In the genomic region with DNA sequence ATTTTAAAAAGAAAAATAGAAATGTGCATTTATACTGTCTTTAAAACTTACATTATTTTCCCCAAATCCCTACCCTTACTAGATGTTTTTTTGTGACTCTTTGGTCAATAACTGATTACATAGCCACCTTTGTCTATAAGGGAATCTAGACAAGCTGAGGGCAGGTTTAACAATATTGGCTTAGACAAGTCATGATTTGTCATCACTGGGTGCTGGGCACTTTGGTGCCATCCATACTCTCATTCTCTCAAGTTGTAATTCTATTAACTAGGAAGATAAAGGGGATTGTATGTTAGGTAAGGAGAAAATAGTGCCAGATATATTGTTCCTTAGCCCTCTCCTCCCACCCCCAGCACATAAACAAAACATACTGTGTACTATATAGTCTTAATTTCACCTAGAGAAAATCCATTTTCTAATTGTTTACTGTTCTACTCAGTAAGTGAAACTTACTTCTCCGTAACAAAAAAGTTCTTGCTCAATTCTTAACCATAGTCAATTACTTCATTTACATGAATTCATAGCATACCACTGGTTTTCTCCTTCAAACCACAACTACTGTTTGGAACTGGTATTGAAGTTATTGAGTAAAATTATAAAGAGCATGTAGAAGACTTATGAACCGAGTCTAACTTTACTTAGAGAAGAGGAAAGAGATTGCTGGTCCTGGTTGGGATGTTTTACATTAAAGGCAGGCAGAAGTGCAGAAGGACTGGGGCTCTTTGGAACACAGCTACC, we compare ENCODE assay signal across 18 cellular contexts.
DNase-seq lines count a peak whose midpoint lies in the region; ATAC-seq and TF ChIP-seq lines count a peak whose summit lies in the region.
"Had no signal": no experiment of that assay in that cellular context is flagged by ENCODE, and none has a peak within 500 bp of the region (broad histone marks: within the 10 kb centered on the region; RNA-seq: fewer than 3 reads in every experiment).

No MANE protein-coding gene starts in this region.

- intact Hi-C loops in mammary epithelial cell (cut with micrococcal nuclease) (no loop called here), ovary (cut with DNase I) (no loop called here)

- H3K4me1 ChIP-seq in mammary epithelial cell (ENCODE audit: insufficient read depth, low read length) (no peaks in the 10 kb centered on the region), ovary (ENCODE audit: insufficient read depth) (no peaks in the 10 kb centered on the region)

- TF ChIP-seq CTCF in mammary epithelial cell (conservative IDR thresholded peaks at IDR 0.05 in 1 of 2, IDR thresholded peaks at IDR 0.05 in 1 of 2; ENCODE audit: extremely low read depth in 1 of 2, insufficient read depth in 1 of 2, low read depth in 1 of 2, low read length in 2 of 2) (no peak), ovary (IDR thresholded peaks at IDR 0.05) (no peak)

- H3K27me3 ChIP-seq in mammary epithelial cell (ENCODE audit: insufficient read depth, low read length) (no peaks in the 10 kb centered on the region), ovary (no peaks in the 10 kb centered on the region)

- H3K9me3 ChIP-seq in mammary epithelial cell (replicated peaks; ENCODE audit: insufficient read depth, low read length) (peaks cover 2% of the 10 kb centered on the region), ovary (no peaks in the 10 kb centered on the region)

- no peak overlapping the region for H3K27ac ChIP-seq in mammary epithelial cell (ENCODE audit: insufficient read depth, low read depth, low read length)
- no peak overlapping the region for H3K27ac ChIP-seq in ovary

- TF ChIP-seq EP300 in ovary (IDR thresholded peaks at IDR 0.05): no peak

- H3K4me3 ChIP-seq in mammary epithelial cell (replicated peaks in 1 of 3; ENCODE audit: insufficient read depth in 1 of 3, low read depth in 2 of 3, low read length in 3 of 3) (no peak overlapping the region), ovary (no peak overlapping the region)

- CTCF ChIA-PET in mammary epithelial cell (lab: Charles Lee; ENCODE audit: low non-redundant PET): no interaction called here

- H2AFZ ChIP-seq in mammary epithelial cell (ENCODE audit: low read depth, low read length): no peak overlapping the region

- no peak for ATAC-seq in GM19452 (IDR thresholded peaks at IDR 0.05; ENCODE audit: unreplicated experiment)

- no peak overlapping the region for H3K9ac ChIP-seq in mammary epithelial cell (ENCODE audit: insufficient read depth, low read length)

- TF ChIP-seq POLR2A in ovary (IDR thresholded peaks at IDR 0.05): no peak

- no peaks in the 10 kb centered on the region for H4K20me1 ChIP-seq in mammary epithelial cell (ENCODE audit: insufficient read depth, low read length)

- dilution Hi-C loops in mammary epithelial cell (cut with HindIII; ENCODE audit: low sequenced_read_pairs): no loop called here

- 15% methylated on average over 2 of the region's 2 CpGs for WGBS in mammary epithelial cell (ENCODE audit: low coverage, missing lambda C conversion rate)
- 69 to 82% (median 75%) methylated on average over 2 of the region's 2 CpGs for WGBS in ovary, 3 donors

- DNase-seq in A172 (ENCODE audit: low spot score) (peak; percentile 9), LHCN-M2 (ENCODE audit: low read depth) (peak; percentile 62), mammary epithelial cell (peak; percentile 6), iris pigment epithelial cell (ENCODE audit: low read depth) (peak; percentile 3), ovary (no peak), mesenteric fat pad (ENCODE audit: low spot score) (no peak), NCI-H524 treated with DMSO at 0.1 percent for 48 hours (lab: John Stamatoyannopoulos, UW) (no peak)
- DNase-seq: CD4-positive, alpha-beta T cell; DMS79 treated with DMSO at 0.1 percent for 48 hours; GDM1; HCEC 1CT; Karpas-422; MV-4-11; NCI-H1436; NCI-H2029 treated with DMSO at 0.1 percent for 48 hours; NCI-H524; OCI-M1 had no signal

- in situ Hi-C loops in mammary epithelial cell (cut with MboI; ENCODE audit: low sequenced_read_pairs in 2 of 2): loop anchor here in 1 of 2 donors (25.0 kb wide), 2 partner anchors 688 to 788 kb away; no protein-coding TSS in a partner anchor

- BruUV-seq in mammary epithelial cell (replicated peaks; lab: Mats Ljungman, UMichigan): no TSS peak

- H3K79me2 ChIP-seq in mammary epithelial cell (ENCODE audit: insufficient read depth, low read length): no peaks in the 10 kb centered on the region

- H3K4me2 ChIP-seq in mammary epithelial cell (ENCODE audit: insufficient read depth, low read depth, low read length): no peak overlapping the region

- H3K36me3 ChIP-seq in mammary epithelial cell (ENCODE audit: insufficient read depth, low read length): no peaks in the 10 kb centered on the region
- H3K36me3 ChIP-seq in ovary: no peaks in the 10 kb centered on the region

Comparison
In these comparisons a context has a peak if more than half of its experiments do, and no peak if none do; other contexts are left out.
1. DNase-seq: peak in A172 (single experiment), LHCN-M2 (single experiment), mammary epithelial cell (single experiment) and iris pigment epithelial cell (single experiment); none in ovary (0 of 5), mesenteric fat pad (single experiment) and NCI-H524 treated with DMSO at 0.1 percent for 48 hours (single experiment).